1 cellular context compared by ENCODE assay signal in the genomic region with DNA sequence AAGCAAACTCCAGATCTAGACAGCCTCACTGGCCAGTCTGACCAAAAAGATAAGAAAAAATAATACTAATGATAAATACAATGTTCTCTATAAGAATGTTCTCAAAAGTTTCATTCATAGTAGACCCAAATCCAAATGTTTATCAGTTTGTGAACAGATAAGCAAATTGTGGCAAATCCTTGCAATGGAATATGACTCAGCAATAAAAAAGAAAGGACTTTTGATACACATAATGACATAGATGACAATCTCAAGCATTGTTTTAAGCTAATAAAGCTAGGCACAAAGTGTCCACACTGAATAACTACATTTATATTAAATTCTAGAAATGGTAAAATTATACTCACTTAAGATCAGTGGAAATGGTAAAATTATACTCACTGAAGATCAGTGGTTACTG.
TF ChIP-seq lines count a peak whose summit lies in the region.

No MANE protein-coding gene starts in this region.

TF ChIP-seq in A549, 52 proteins besides CTCF, POLR2A, EP300 and RAD21 (continued from another document):
- TF ChIP-seq CBX2 (IDR thresholded peaks at IDR 0.05; ENCODE audit: borderline replicate concordance, low read depth) = no peak
- TF ChIP-seq, protein P1, sequence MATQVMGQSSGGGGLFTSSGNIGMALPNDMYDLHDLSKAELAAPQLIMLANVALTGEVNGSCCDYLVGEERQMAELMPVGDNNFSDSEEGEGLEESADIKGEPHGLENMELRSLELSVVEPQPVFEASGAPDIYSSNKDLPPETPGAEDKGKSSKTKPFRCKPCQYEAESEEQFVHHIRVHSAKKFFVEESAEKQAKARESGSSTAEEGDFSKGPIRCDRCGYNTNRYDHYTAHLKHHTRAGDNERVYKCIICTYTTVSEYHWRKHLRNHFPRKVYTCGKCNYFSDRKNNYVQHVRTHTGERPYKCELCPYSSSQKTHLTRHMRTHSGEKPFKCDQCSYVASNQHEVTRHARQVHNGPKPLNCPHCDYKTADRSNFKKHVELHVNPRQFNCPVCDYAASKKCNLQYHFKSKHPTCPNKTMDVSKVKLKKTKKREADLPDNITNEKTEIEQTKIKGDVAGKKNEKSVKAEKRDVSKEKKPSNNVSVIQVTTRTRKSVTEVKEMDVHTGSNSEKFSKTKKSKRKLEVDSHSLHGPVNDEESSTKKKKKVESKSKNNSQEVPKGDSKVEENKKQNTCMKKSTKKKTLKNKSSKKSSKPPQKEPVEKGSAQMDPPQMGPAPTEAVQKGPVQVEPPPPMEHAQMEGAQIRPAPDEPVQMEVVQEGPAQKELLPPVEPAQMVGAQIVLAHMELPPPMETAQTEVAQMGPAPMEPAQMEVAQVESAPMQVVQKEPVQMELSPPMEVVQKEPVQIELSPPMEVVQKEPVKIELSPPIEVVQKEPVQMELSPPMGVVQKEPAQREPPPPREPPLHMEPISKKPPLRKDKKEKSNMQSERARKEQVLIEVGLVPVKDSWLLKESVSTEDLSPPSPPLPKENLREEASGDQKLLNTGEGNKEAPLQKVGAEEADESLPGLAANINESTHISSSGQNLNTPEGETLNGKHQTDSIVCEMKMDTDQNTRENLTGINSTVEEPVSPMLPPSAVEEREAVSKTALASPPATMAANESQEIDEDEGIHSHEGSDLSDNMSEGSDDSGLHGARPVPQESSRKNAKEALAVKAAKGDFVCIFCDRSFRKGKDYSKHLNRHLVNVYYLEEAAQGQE (IDR thresholded peaks at IDR 0.05) = no peak
- no peak for TF ChIP-seq SREBF2 (IDR thresholded peaks at IDR 0.05)
- no peak for TF ChIP-seq TP53 (CRISPR knock-in tag; IDR thresholded peaks at IDR 0.05)
- TF ChIP-seq, protein P2, sequence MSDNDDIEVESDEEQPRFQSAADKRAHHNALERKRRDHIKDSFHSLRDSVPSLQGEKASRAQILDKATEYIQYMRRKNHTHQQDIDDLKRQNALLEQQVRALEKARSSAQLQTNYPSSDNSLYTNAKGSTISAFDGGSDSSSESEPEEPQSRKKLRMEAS (IDR thresholded peaks at IDR 0.05) = no peak
- no peak for TF ChIP-seq RNF2 (IDR thresholded peaks at IDR 0.05; ENCODE audit: borderline replicate concordance, low read depth)
- TF ChIP-seq MAFK (IDR thresholded peaks at IDR 0.05; ENCODE audit: partially characterized antibody) = peak; percentile 86
TF ChIP-seq in A549: peak in this region for 2.
